35 cellular contexts compared by ENCODE assay signal in genomic region chr16:86156155-86156554, GRCh38.
"Had no signal": no experiment of that assay in that cellular context is flagged by ENCODE, and none has a peak within 500 bp of the region (broad histone marks: within the 10 kb centered on the region; RNA-seq: fewer than 3 reads in every experiment).

No MANE protein-coding gene starts in this region.

- ATAC-seq: activated CD8-positive, alpha-beta memory T cell treated with anti-CD3 and anti-CD28 coated beads, Interleukin-2, amount 10 ng/mL, durations not matched to agents 7 days and 5 days; activated CD8-positive, alpha-beta T cell treated with anti-CD3 and anti-CD28 coated beads, Interleukin-2, amount 10 ng/mL, durations not matched to agents 7 days and 5 days; activated naive CD8-positive, alpha-beta T cell treated with anti-CD3 and anti-CD28 coated beads, Interleukin-2, amount 50 U/mL, for 24 hours had no signal

- H3K4me3 ChIP-seq: ascending aorta, cardiac muscle cell had no signal

- H3K27ac ChIP-seq: ascending aorta, cardiac muscle cell, VCaP had no signal

- DNase-seq: activated B cell treated with CpG ODN at 0.5 μM for 24 hours; activated CD4-positive, alpha-beta memory T cell treated with anti-CD3 and anti-CD28 coated beads for 36 hours; activated CD4-positive, alpha-beta T cell treated with anti-CD3 and anti-CD28 coated beads for 4 hours; activated CD4-positive, alpha-beta T cell treated with anti-CD3 and anti-CD28 coated beads, Interleukin-2, amount 10 ng/mL, durations not matched to agents 24 days and 14 days; activated CD4-positive, alpha-beta T cell treated with anti-CD3 and anti-CD28 coated beads, Interleukin-2, amount 50 U/mL, for 1 hour; activated CD4-positive, alpha-beta T cell treated with anti-CD3 and anti-CD28 coated beads, Interleukin-2, amount 50 U/mL, for 4 hours; activated CD4-positive, CD25-positive, alpha-beta regulatory T cell treated with anti-CD3 and anti-CD28 coated beads, Interleukin-2, amount 50 U/mL, for 72 hours; activated CD8-positive, alpha-beta memory T cell treated with anti-CD3 and anti-CD28 coated beads for 24 hours; activated CD8-positive, alpha-beta memory T cell treated with anti-CD3 and anti-CD28 coated beads, Interleukin-2, amount 10 ng/mL, durations not matched to agents 7 days and 5 days; activated CD8-positive, alpha-beta memory T cell treated with anti-CD3 and anti-CD28 coated beads, Interleukin-2, amount 50 U/mL, for 48 hours; activated CD8-positive, alpha-beta T cell treated with anti-CD3 and anti-CD28 coated beads, Interleukin-2, amount 10 ng/mL, durations not matched to agents 7 days and 5 days; activated effector memory CD4-positive, alpha-beta T cell treated with Interleukin-2 at 50 U/mL for 16 hours; activated gamma-delta T cell; activated naive CD4-positive, alpha-beta T cell treated with anti-CD3 and anti-CD28 coated beads, Interleukin-2, amount 10 ng/mL, durations not matched to agents 7 days and 5 days; activated naive CD4-positive, alpha-beta T cell treated with Interleukin-2 at 50 U/mL for 16 hours; activated naive CD8-positive, alpha-beta T cell treated with anti-CD3 and anti-CD28 coated beads, Interleukin-2, amount 10 ng/mL, durations not matched to agents 7 days and 5 days; activated naive CD8-positive, alpha-beta T cell treated with anti-CD3 and anti-CD28 coated beads, Interleukin-2, amount 50 U/mL, for 24 hours; activated T-cell treated with anti-CD3 and anti-CD28 coated beads, Interleukin-2, amount 50 U/mL, for 24 hours; activated T-cell treated with anti-CD3 and anti-CD28 coated beads, Interleukin-2, amount 50 U/mL, for 48 hours; amygdala; anterior cingulate cortex; caudate nucleus; T-helper 1 cell; T-helper 2 cell; T-helper 9 cell had no signal

- H3K27me3 ChIP-seq: ascending aorta had no signal

- H3K9me3 ChIP-seq: ascending aorta had no signal

- H3K4me3 Mint-ChIP-seq: activated B cell treated with CpG ODN at 0.5 μM for 24 hours; activated CD4-positive, alpha-beta memory T cell treated with anti-CD3 and anti-CD28 coated beads for 36 hours; activated CD4-positive, alpha-beta T cell treated with anti-CD3 and anti-CD28 coated beads, Interleukin-2, amount 10 ng/mL, durations not matched to agents 24 days and 14 days; activated CD8-positive, alpha-beta memory T cell treated with anti-CD3 and anti-CD28 coated beads, Interleukin-2, amount 10 ng/mL, durations not matched to agents 7 days and 5 days; activated CD8-positive, alpha-beta T cell treated with anti-CD3 and anti-CD28 coated beads, Interleukin-2, amount 10 ng/mL, durations not matched to agents 7 days and 5 days; activated naive CD4-positive, alpha-beta T cell treated with anti-CD3 and anti-CD28 coated beads, Interleukin-2, amount 10 ng/mL, durations not matched to agents 7 days and 5 days; activated naive CD4-positive, alpha-beta T cell treated with anti-CD3 and anti-CD28 coated beads, Interleukin-2, amount 50 U/mL, for 24 hours; activated naive CD8-positive, alpha-beta T cell; activated naive CD8-positive, alpha-beta T cell treated with anti-CD3 and anti-CD28 coated beads, Interleukin-2, amount 10 ng/mL, durations not matched to agents 7 days and 5 days; activated naive CD8-positive, alpha-beta T cell treated with anti-CD3 and anti-CD28 coated beads, Interleukin-2, amount 50 U/mL, for 24 hours; activated T-cell treated with anti-CD3 and anti-CD28 coated beads, Interleukin-2, amount 50 U/mL, for 24 hours; brain; central memory CD8-positive, alpha-beta T cell; T-helper 1 cell treated with Interleukin-12 subunit alpha and Interleukin-12 subunit beta and Interleukin-4 antibody, amounts not matched to agents 30 μg/mL and 1 μg/mL, for 36 hours; T-helper 2 cell treated with Interferon-gamma antibody and Interleukin-4, amounts not matched to agents 5 μg/mL and 100 μg/mL, for 36 hours had no signal

- H3K4me1 ChIP-seq: ascending aorta had no signal

- H3K27ac Mint-ChIP-seq: activated B cell treated with CpG ODN at 0.5 μM for 24 hours; activated CD4-positive, alpha-beta memory T cell treated with anti-CD3 and anti-CD28 coated beads for 36 hours; activated CD4-positive, alpha-beta T cell treated with anti-CD3 and anti-CD28 coated beads, Interleukin-2, amount 10 ng/mL, durations not matched to agents 24 days and 14 days; activated CD8-positive, alpha-beta memory T cell treated with anti-CD3 and anti-CD28 coated beads, Interleukin-2, amount 10 ng/mL, durations not matched to agents 7 days and 5 days; activated CD8-positive, alpha-beta T cell treated with anti-CD3 and anti-CD28 coated beads, Interleukin-2, amount 10 ng/mL, durations not matched to agents 7 days and 5 days; activated naive CD4-positive, alpha-beta T cell treated with anti-CD3 and anti-CD28 coated beads, Interleukin-2, amount 10 ng/mL, durations not matched to agents 7 days and 5 days; activated naive CD4-positive, alpha-beta T cell treated with anti-CD3 and anti-CD28 coated beads, Interleukin-2, amount 50 U/mL, for 24 hours; activated naive CD8-positive, alpha-beta T cell; activated naive CD8-positive, alpha-beta T cell treated with anti-CD3 and anti-CD28 coated beads, Interleukin-2, amount 10 ng/mL, durations not matched to agents 7 days and 5 days; activated naive CD8-positive, alpha-beta T cell treated with anti-CD3 and anti-CD28 coated beads, Interleukin-2, amount 50 U/mL, for 24 hours; activated T-cell treated with anti-CD3 and anti-CD28 coated beads, Interleukin-2, amount 50 U/mL, for 24 hours; activated T-helper 2 cell treated with anti-CD3 and anti-CD28 coated beads, Interferon-gamma antibody, Interleukin-2, Interleukin-4, amounts not matched to agents 10 μg/mL and 5 μg/mL and 100 μg/mL, durations not matched to agents 14 hours and 24 hours and 36 hours; brain; T-helper 1 cell treated with Interleukin-12 subunit alpha and Interleukin-12 subunit beta and Interleukin-4 antibody, amounts not matched to agents 30 μg/mL and 1 μg/mL, for 36 hours; T-helper 2 cell treated with Interferon-gamma antibody and Interleukin-4, amounts not matched to agents 5 μg/mL and 100 μg/mL, for 36 hours had no signal

- H3K4me1 Mint-ChIP-seq: activated B cell treated with CpG ODN at 0.5 μM for 24 hours; activated CD4-positive, alpha-beta T cell treated with anti-CD3 and anti-CD28 coated beads, Interleukin-2, amount 10 ng/mL, durations not matched to agents 24 days and 14 days; activated CD8-positive, alpha-beta memory T cell treated with anti-CD3 and anti-CD28 coated beads, Interleukin-2, amount 10 ng/mL, durations not matched to agents 7 days and 5 days; brain; central memory CD8-positive, alpha-beta T cell had no signal

- H3K36me3 Mint-ChIP-seq: activated CD8-positive, alpha-beta memory T cell treated with anti-CD3 and anti-CD28 coated beads, Interleukin-2, amount 10 ng/mL, durations not matched to agents 7 days and 5 days; activated naive CD4-positive, alpha-beta T cell treated with anti-CD3 and anti-CD28 coated beads, Interleukin-2, amount 10 ng/mL, durations not matched to agents 7 days and 5 days; activated naive CD4-positive, alpha-beta T cell treated with anti-CD3 and anti-CD28 coated beads, Interleukin-2, amount 50 U/mL, for 24 hours; brain had no signal

- H3K36me3 ChIP-seq: ascending aorta, cardiac muscle cell had no signal

- H3K9me3 Mint-ChIP-seq: activated B cell treated with CpG ODN at 0.5 μM for 24 hours; activated naive CD4-positive, alpha-beta T cell treated with anti-CD3 and anti-CD28 coated beads, Interleukin-2, amount 50 U/mL, for 24 hours had no signal
